In the genomic region with DNA sequence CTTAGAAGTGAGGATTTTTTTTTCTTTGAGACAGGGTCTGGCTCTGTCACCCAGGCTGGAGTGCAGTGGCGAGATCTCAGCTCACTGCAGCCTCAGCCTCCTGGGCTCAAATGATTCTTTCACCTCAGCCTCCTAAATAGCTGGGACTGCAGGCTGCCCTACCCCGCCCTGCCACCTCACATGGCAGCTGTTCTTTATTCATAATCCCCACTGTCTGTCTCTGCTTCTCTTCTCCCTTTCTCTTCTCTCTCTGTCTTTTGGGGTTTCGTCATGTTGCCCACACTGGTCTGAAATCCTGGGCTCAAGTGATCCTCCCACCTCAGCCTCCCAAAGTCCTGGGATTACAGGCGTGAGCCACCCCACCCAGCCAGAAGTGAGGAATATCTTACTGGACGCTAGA, we compare ENCODE assay signal across 4 cellular contexts. TPM values are rescaled to one million over a fixed set of nuclear protein-coding genes. Genes with fewer than 3 reads are reported as not detected.
"Had no signal": no experiment of that assay in that cellular context is flagged by ENCODE, and none has a peak within 500 bp of the region (broad histone marks: within the 10 kb centered on the region; RNA-seq: fewer than 3 reads in every experiment).

No MANE protein-coding gene starts in this region.

RNA-seq across cellular contexts. Expression of a gene that starts 21.8 kb away (rescaled TPM):
- total RNA-seq: HT-29, NCI-H460, Right ventricle myocardium inferior, SJCRH30 had no signal

RNA-seq across cellular contexts. Expression of a gene that starts 29.5 kb away (rescaled TPM):
- total RNA-seq: HT-29, NCI-H460, Right ventricle myocardium inferior, SJCRH30 had no signal

RNA-seq across cellular contexts. Expression of a gene that starts 43.1 kb away (rescaled TPM):
- total RNA-seq: HT-29, NCI-H460, Right ventricle myocardium inferior, SJCRH30 had no signal

RNA-seq across cellular contexts. Expression of a gene that starts 45.6 kb away (rescaled TPM):
- total RNA-seq: HT-29, NCI-H460, Right ventricle myocardium inferior, SJCRH30 had no signal

RNA-seq across cellular contexts. Expression of a gene that starts 53.3 kb away (rescaled TPM):
- total RNA-seq: HT-29, NCI-H460, Right ventricle myocardium inferior, SJCRH30 had no signal
